8 cellular contexts compared by ENCODE assay signal in genomic region chr5:64768358-64769312, GRCh38. TPM values are rescaled to one million over a fixed set of nuclear protein-coding genes. Genes with fewer than 3 reads are reported as not detected.
DNase-seq lines count a peak whose midpoint lies in the region; ATAC-seq and TF ChIP-seq lines count a peak whose summit lies in the region.

CWC27 (plus strand) TSS chr5:64768930; CDS start chr5:64769147, 217 bp downstream.
SREK1IP1 (minus strand) TSS chr5:64768691; CDS start chr5:64768517, 174 bp downstream.

- H3K9me2 ChIP-seq in SK-N-SH = no peaks in the 10 kb centered on the region

- TF ChIP-seq EP300 in SK-N-SH (IDR thresholded peaks at IDR 0.05; ENCODE audit: borderline replicate concordance in 1 of 2, low read depth in 1 of 2, low read length in 1 of 2) = 0 out of 4 replicates have a peak, but pooled peaks of 1 of the 2 experiments have one; percentile 63

- H3K4me1 Mint-ChIP-seq in activated naive CD4-positive, alpha-beta T cell treated with anti-CD3 and anti-CD28 coated beads, Interleukin-2, amount 50 U/mL, for 24 hours = peaks cover 75% of the 10 kb centered on the region

- peak within 1 kb of the TSS; percentile 99 for H3K27ac Mint-ChIP-seq in activated naive CD4-positive, alpha-beta T cell treated with anti-CD3 and anti-CD28 coated beads, Interleukin-2, amount 50 U/mL, for 24 hours

- no peaks in the 10 kb centered on the region for H3F3A ChIP-seq in SK-N-SH (replicated peaks; ENCODE audit: insufficient read depth)

- H3K27me3 ChIP-seq in GM06990 (replicated peaks; ENCODE audit: control insufficient read depth, insufficient read depth, low read length) = no peaks in the 10 kb centered on the region
- no peaks in the 10 kb centered on the region for H3K27me3 ChIP-seq in SK-N-SH (ENCODE audit: insufficient read depth)
- H3K27me3 ChIP-seq in testis = no peaks in the 10 kb centered on the region

- peak within 1 kb of the TSS; percentile 84 for H3K9ac ChIP-seq in SK-N-SH

- peak; percentile 98 for ATAC-seq in omental fat pad (ENCODE audit: low FRiP score)

- POLR2A ChIA-PET in SK-N-SH (lab: Yijun Ruan, JAX) = no interaction called here

- WGBS in SK-N-SH (ENCODE audit: low lambda C conversion rate) = under 1% methylated on average over 44 of the region's 48 CpGs
- WGBS in testis, 2 donors = 1% methylated on average over 29 to 48 of the region's 48 CpGs

- H3K27ac ChIP-seq in SK-N-SH (ENCODE audit: low read depth in 2 of 2, low read length in 1 of 2) (peak within 1 kb of the TSS; percentile 69 to 96), testis (peak within 1 kb of the TSS; percentile 90 to 95)

- peak within 1 kb of the TSS; percentile 87 for H3K4me2 ChIP-seq in SK-N-SH

- H3K4me3 ChIP-seq in GM06990 (replicated peaks; ENCODE audit: low read depth, low read length) = peak within 1 kb of the TSS; percentile 97
- H3K4me3 ChIP-seq in HFF-Myc (replicated peaks; ENCODE audit: low read depth, low read length) = peak within 1 kb of the TSS; percentile 74
- peak within 1 kb of the TSS; percentile 97 to 98 for H3K4me3 ChIP-seq in SK-N-SH (ENCODE audit: low read depth in 2 of 2, low read length in 1 of 2)
- H3K4me3 ChIP-seq in testis = peak within 1 kb of the TSS; percentile 72 to 96

- no peak for TF ChIP-seq POLR2A in testis (IDR thresholded peaks at IDR 0.05)

- CTCF ChIA-PET in SK-N-SH (lab: Yijun Ruan, JAX) = interaction anchor here (1.1 to 2.8 kb wide), 5 partner anchors 13 to 714 kb away, joined by 3 to 12 read pairs (median 3); no protein-coding TSS in a partner anchor

- TF ChIP-seq CTCF in GM06990 (IDR thresholded peaks at IDR 0.05; ENCODE audit: insufficient read depth, low read length, poor library complexity, severe bottlenecking) (peak; percentile 14), HFF-Myc (IDR thresholded peaks at IDR 0.05; ENCODE audit: low read depth, low read length, missing control alignments) (no peak), SK-N-SH (IDR thresholded peaks at IDR 0.05) (no peak), omental fat pad (IDR thresholded peaks at IDR 0.05) (no peak), testis (IDR thresholded peaks at IDR 0.05) (peak in 1 of 3 experiments; percentile 21)

- DNase-seq in GM06990 (ENCODE audit: extremely low read depth, insufficient read length) (peak; percentile 87), HFF-Myc (ENCODE audit: extremely low read depth, low read depth) (peak; percentile 86), NAMALWA (ENCODE audit: low spot score) (peak; percentile 94), SK-N-SH (peak; percentile 75), glomerular visceral epithelial cell (ENCODE audit: extremely low spot score) (peak; percentile 91), omental fat pad (ENCODE audit: low spot score) (peak; percentile 57), testis (peak; percentile 86)

- H3K36me3 ChIP-seq in GM06990 (ENCODE audit: control insufficient read depth, insufficient read depth, low read length) (no peaks in the 10 kb centered on the region), SK-N-SH (replicated peaks in 1 of 2; ENCODE audit: control insufficient read depth in 1 of 2, insufficient read depth in 2 of 2, low read length in 1 of 2) (peaks cover 1 to 26% of the 10 kb centered on the region in 2 experiments), testis (ENCODE audit: low read depth, missing control alignments) (no peaks in the 10 kb centered on the region)

- no peaks in the 10 kb centered on the region for H3K9me3 ChIP-seq in SK-N-SH
- no peaks in the 10 kb centered on the region for H3K9me3 ChIP-seq in testis

- H3K36me3 Mint-ChIP-seq in activated naive CD4-positive, alpha-beta T cell treated with anti-CD3 and anti-CD28 coated beads, Interleukin-2, amount 50 U/mL, for 24 hours = peaks cover 2% of the 10 kb centered on the region

- intact Hi-C loops in testis (cut with DNase I; ENCODE audit: low total_unique reads) = no loop called here

- no peaks in the 10 kb centered on the region for H3K9me3 Mint-ChIP-seq in activated naive CD4-positive, alpha-beta T cell treated with anti-CD3 and anti-CD28 coated beads, Interleukin-2, amount 50 U/mL, for 24 hours

- TF ChIP-seq RAD21 in SK-N-SH (IDR thresholded peaks at IDR 0.05; ENCODE audit: low read length) = no peak

- peaks cover 79% of the 10 kb centered on the region for H3K79me2 ChIP-seq in SK-N-SH (ENCODE audit: insufficient read depth)

- no peaks in the 10 kb centered on the region for H3K27me3 Mint-ChIP-seq in activated naive CD4-positive, alpha-beta T cell treated with anti-CD3 and anti-CD28 coated beads, Interleukin-2, amount 50 U/mL, for 24 hours

- H3K4me3 Mint-ChIP-seq in activated naive CD4-positive, alpha-beta T cell treated with anti-CD3 and anti-CD28 coated beads, Interleukin-2, amount 50 U/mL, for 24 hours = peak within 1 kb of the TSS; percentile 99

- H4K20me1 ChIP-seq in SK-N-SH (ENCODE audit: insufficient read depth) = no peaks in the 10 kb centered on the region

- H2AFZ ChIP-seq in SK-N-SH (ENCODE audit: low read depth) = peak within 1 kb of the TSS; percentile 88

- H3K4me1 ChIP-seq in SK-N-SH (ENCODE audit: control insufficient read depth in 1 of 2, insufficient read depth in 2 of 2, low read depth in 1 of 2, low read length in 1 of 2) (peaks cover 5 to 17% of the 10 kb centered on the region in 2 experiments; a peak in 3 of 4 replicates), testis (peaks cover 19% of the 10 kb centered on the region)

TF ChIP-seq in SK-N-SH, 30 proteins besides CTCF, POLR2A, EP300 and RAD21 (continues in another document):
- TF ChIP-seq POLR2AphosphoS5 (IDR thresholded peaks at IDR 0.05; ENCODE audit: low read depth, low read length) = peak; percentile 71; the same call in 1 of the 2 replicates
- TF ChIP-seq IRF3 (IDR thresholded peaks at IDR 0.05; ENCODE audit: low read depth, low read length) = no peak
- no peak for TF ChIP-seq USF2 (IDR thresholded peaks at IDR 0.05; ENCODE audit: borderline replicate concordance, low read depth, low read length)
- TF ChIP-seq FOXM1 (IDR thresholded peaks at IDR 0.05; ENCODE audit: low read depth) = no peak
- TF ChIP-seq NRF1 (IDR thresholded peaks at IDR 0.05; ENCODE audit: low read depth, low read length) = no peak
- peak; percentile 28; the same call in 1 of the 2 replicates for TF ChIP-seq FOXJ3 (CRISPR knock-in tag; IDR thresholded peaks at IDR 0.05)
- TF ChIP-seq MEF2A (IDR thresholded peaks at IDR 0.05; ENCODE audit: borderline replicate concordance, low read depth) = no peak
- TF ChIP-seq CHD2 (IDR thresholded peaks at IDR 0.05; ENCODE audit: low read length, partially characterized antibody) = peak; percentile 73
- TF ChIP-seq RCOR1 (IDR thresholded peaks at IDR 0.05; ENCODE audit: low read length) = peak; percentile 61; the same call in 1 of the 2 replicates
- TF ChIP-seq GATA2 (CRISPR knock-in tag; IDR thresholded peaks at IDR 0.05) = peak; percentile 31; the same call in 1 of the 2 replicates
- TF ChIP-seq TAF1 (IDR thresholded peaks at IDR 0.05; ENCODE audit: borderline replicate concordance, low read depth, low read length) = peak; percentile 73
- peak; percentile 97 for TF ChIP-seq YY1 (IDR thresholded peaks at IDR 0.05; ENCODE audit: low read depth)
- TF ChIP-seq RFX5 (IDR thresholded peaks at IDR 0.05; ENCODE audit: low read length) = no peak
- TF ChIP-seq USF1 (IDR thresholded peaks at IDR 0.05; ENCODE audit: borderline replicate concordance, low read depth) = peak; percentile 18; the same call in 1 of the 2 replicates

RNA-seq across cellular contexts. Expression of gene CWC27, which starts in this region (rescaled TPM):
- polyA plus RNA-seq in SK-N-SH (2012; rRNA removed) = 6.6 and 10.2 TPM in 2 replicates
- 13.4 and 20.7 TPM in 2 replicates for polyA plus RNA-seq in SK-N-SH (2012; cell fraction: cytosol; rRNA removed)
- 1.2 and 4.5 TPM in 2 replicates for polyA plus RNA-seq in SK-N-SH (2012; cell fraction: nucleus; rRNA removed)
- total RNA-seq in omental fat pad = 10 to 100 TPM in 3 of 4 donors, 1 to 10 TPM in 1; 9.6 to 18.4 (median 12.6) TPM
- 10 to 100 TPM; 17.5 to 22.9 TPM for total RNA-seq in testis
- polyA plus RNA-seq in testis (ENCODE audit: insufficient read depth, low read depth, low replicate concordance) = 12.4 TPM

RNA-seq across cellular contexts. Expression of gene SREK1IP1, which starts in this region (rescaled TPM):
- polyA plus RNA-seq in SK-N-SH (2012; rRNA removed) (1.2 TPM in 2 replicates), testis (ENCODE audit: insufficient read depth, low read depth, low replicate concordance) (3.4 TPM)
- polyA plus RNA-seq in SK-N-SH (2012; cell fraction: cytosol; rRNA removed) = 2.3 and 2.7 TPM in 2 replicates
- 1.4 TPM in 2 replicates for polyA plus RNA-seq in SK-N-SH (2012; cell fraction: nucleus; rRNA removed)
- total RNA-seq in omental fat pad (10 to 100 TPM in 2 of 4 donors, 1 to 10 TPM in 2; 8.3 to 13.2 (median 9.7) TPM), testis (10 to 100 TPM in 1 of 2 donors, 1 to 10 TPM in 1; 9.0 to 10.4 TPM)

Comparison
In these comparisons a context has a peak if more than half of its experiments do, and no peak if none do; other contexts are left out.
1. Peak in every context shown above with its lines: DNase-seq, ATAC-seq, H3K4me3 ChIP-seq and H3K27ac ChIP-seq.